In genomic region chr12:106141003-106141402, GRCh38 we compare ENCODE assay signal across 15 cellular contexts. TPM values are rescaled to one million over a fixed set of nuclear protein-coding genes. Genes with fewer than 3 reads are reported as not detected.
DNase-seq lines count a peak whose midpoint lies in the region; ATAC-seq, FAIRE-seq and TF ChIP-seq lines count a peak whose summit lies in the region.
"Had no signal": no experiment of that assay in that cellular context is flagged by ENCODE, and none has a peak within 500 bp of the region (broad histone marks: within the 10 kb centered on the region; RNA-seq: fewer than 3 reads in every experiment).

No MANE protein-coding gene starts in this region.

- intact Hi-C loops in left ventricle myocardium inferior (cut with micrococcal nuclease), result loop anchor here (10.0 kb wide), 1 partner anchor 716 kb away; no protein-coding TSS in a partner anchor
- intact Hi-C loops in Right ventricle myocardium inferior (cut with DNase I), result loop anchor here (10.0 kb wide), 1 partner anchor 164 kb away; the partner anchor contains the start of gene TCP11L2
- intact Hi-C loops in natural killer cell (cut with micrococcal nuclease), result no loop called here
- intact Hi-C loops in uterus (cut with DNase I; ENCODE audit: low total_unique reads), result no loop called here

- H2BK5ac ChIP-seq in H1 (ENCODE audit: low read depth, low read length), result no peak overlapping the region

- no peak overlapping the region for H3K14ac ChIP-seq in H1 (ENCODE audit: insufficient read length)

- no peak overlapping the region for H4K8ac ChIP-seq in H1 (ENCODE audit: extremely low read depth, insufficient read depth, low read length)

- H2BK20ac ChIP-seq in H1 (ENCODE audit: low read length), result no peak overlapping the region

- POLR2A ChIA-PET in H1 (lab: Charles Lee; ENCODE audit: partially characterized antibody), result interaction anchor here (1.0 to 2.4 kb wide), 4 partner anchors 11 to 111 kb away, joined by 3 to 16 read pairs (median 4); no protein-coding TSS in a partner anchor

- no peak overlapping the region for H4K91ac ChIP-seq in H1 (replicated peaks; ENCODE audit: insufficient read length, low read length)

- no peak for TF ChIP-seq EP300 in H1 (IDR thresholded peaks at IDR 0.05; ENCODE audit: borderline replicate concordance in 1 of 2, low read depth in 2 of 2, low read length in 2 of 2)

- H2BK120ac ChIP-seq in H1 (replicated peaks; ENCODE audit: low read depth, low read length), result no peak overlapping the region

- H3K27ac ChIP-seq in left ventricle myocardium inferior (replicated peaks) (peak overlapping the region; percentile 98), H1 (ENCODE audit: low read depth, low read length) (no peak overlapping the region), uterus (peak overlapping the region; percentile 95 to 96)
- H3K27ac ChIP-seq: spleen had no signal

- H3K79me2 ChIP-seq in H1 (ENCODE audit: control insufficient read depth in 1 of 2, insufficient read depth in 2 of 2, low read length in 2 of 2), result peaks cover 0 to 44% of the 10 kb centered on the region in 2 experiments; a peak in 2 of 4 replicates

- H3K4me3 Mint-ChIP-seq in natural killer cell, result peak overlapping the region; percentile 49

- TF ChIP-seq POLR2A in H1 (IDR thresholded peaks at IDR 0.05; ENCODE audit: control extremely low read depth in 1 of 2, low read depth in 2 of 2, low read length in 2 of 2) (no peak), uterus (IDR thresholded peaks at IDR 0.05) (no peak)

- H2AK5ac ChIP-seq in H1 (ENCODE audit: low read depth, low read length), result 0 out of 2 replicates have a peak overlapping the region, but pooled peaks have one; percentile 94

- peaks cover 0 to 21% of the 10 kb centered on the region in 2 donors for H3K4me1 Mint-ChIP-seq in natural killer cell

- H3K27me3 ChIP-seq in left ventricle myocardium inferior (ENCODE audit: low read depth) (no peaks in the 10 kb centered on the region), H1 (replicated peaks in 1 of 4; ENCODE audit: control insufficient read depth in 3 of 4, extremely low read depth in 1 of 4, insufficient read depth in 3 of 4, low read length in 3 of 4) (peaks cover 0 to 7% (median 0%) of the 10 kb centered on the region in 4 experiments; a peak in 1 of 7 replicates), uterus (no peaks in the 10 kb centered on the region)

- peaks cover 57 to 73% of the 10 kb centered on the region in 2 donors for H3K27me3 Mint-ChIP-seq in natural killer cell (ENCODE audit: low read depth in 2 of 2)

- H2AFZ ChIP-seq in H1 (ENCODE audit: low read length), result no peak overlapping the region

- CTCF ChIA-PET in H1 (lab: Charles Lee; ENCODE audit: partially characterized antibody), result interaction anchor here (1.0 to 1.5 kb wide), 5 partner anchors 8 to 720 kb away, joined by 3 to 5 read pairs (median 3); no protein-coding TSS in a partner anchor

- no peak for ATAC-seq in Right ventricle myocardium inferior
- ATAC-seq in natural killer cell, result no peak
- ATAC-seq in GM18498 (IDR thresholded peaks at IDR 0.05; ENCODE audit: unreplicated experiment), result no peak
- ATAC-seq in HG02610 (IDR thresholded peaks at IDR 0.05; ENCODE audit: unreplicated experiment), result no peak
- no peak for ATAC-seq in HG03196 (IDR thresholded peaks at IDR 0.05; ENCODE audit: unreplicated experiment)

- TF ChIP-seq CTCF in left ventricle myocardium inferior (IDR thresholded peaks at IDR 0.05; ENCODE audit: borderline replicate concordance) (no peak), H1 (IDR thresholded peaks at IDR 0.05; ENCODE audit: control extremely low read depth in 1 of 3, insufficient read depth in 1 of 3, low read depth in 1 of 3, low read length in 3 of 3) (no peak), natural killer cell (IDR thresholded peaks at IDR 0.05) (no peak), uterus (IDR thresholded peaks at IDR 0.05) (no peak)

- no peak for TF ChIP-seq RAD21 in H1 (IDR thresholded peaks at IDR 0.05 in 1 of 2, conservative IDR thresholded peaks at IDR 0.05 in 1 of 2; ENCODE audit: low read depth in 2 of 2, low read length in 2 of 2)

- no peaks in the 10 kb centered on the region for H3K36me3 Mint-ChIP-seq in natural killer cell

- DNase-seq in left ventricle myocardium inferior (no peak), Right ventricle myocardium inferior (ENCODE audit: missing footprints) (no peak), H1 (ENCODE audit: low read depth in 1 of 2, low spot score in 2 of 2) (no peak), natural killer cell (no peak), uterus (no peak)
- DNase-seq: activated CD8-positive, alpha-beta memory T cell treated with anti-CD3 and anti-CD28 coated beads for 24 hours; activated naive CD4-positive, alpha-beta T cell treated with Interleukin-2 at 50 U/mL for 16 hours; cerebellar nuclear complex; Kasumi-1; NCI-H1930; NCI-H526 treated with DMSO at 0.1 percent for 48 hours; spleen had no signal

- H3K23me2 ChIP-seq in H1 (ENCODE audit: low read depth, low read length), result peaks cover 16% of the 10 kb centered on the region

- H3K4me2 ChIP-seq in H1 (ENCODE audit: insufficient read depth in 1 of 2, low read depth in 2 of 2, low read length in 2 of 2), result peak overlapping the region; percentile 88 to 91

- H4K5ac ChIP-seq in H1 (ENCODE audit: insufficient read length, low read depth, low read length), result no peak overlapping the region

- H3K4me1 ChIP-seq in left ventricle myocardium inferior, result peaks cover 92% of the 10 kb centered on the region
- H3K4me1 ChIP-seq in H1 (replicated peaks in 1 of 4; ENCODE audit: control insufficient read depth in 3 of 4, insufficient read depth in 4 of 4, low read length in 3 of 4), result peaks cover 6 to 30% (median 18%) of the 10 kb centered on the region in 4 experiments; a peak in 6 of 7 replicates
- no peaks in the 10 kb centered on the region for H3K4me1 ChIP-seq in uterus

- H3K4me3 ChIP-seq in left ventricle myocardium inferior (peak overlapping the region; percentile 95), H1 (ENCODE audit: extremely low read depth in 1 of 4, insufficient read depth in 2 of 4, low read depth in 3 of 4, low read length in 4 of 4) (peak overlapping the region in 1 of 4 experiments; percentile 78; a peak in 2 of 8 replicates), uterus (peak overlapping the region in 1 of 2 donors; percentile 91)

- no peak for FAIRE-seq in H1 (lab: Jason Lieb, UNC)

- H3K56ac ChIP-seq in H1 (replicated peaks; ENCODE audit: insufficient read length, low read depth, low read length), result no peak overlapping the region

- no peaks in the 10 kb centered on the region for H4K20me1 ChIP-seq in H1 (replicated peaks in 1 of 2; ENCODE audit: control insufficient read depth in 1 of 2, insufficient read depth in 2 of 2, low read length in 2 of 2)

- no peak overlapping the region for H3K27ac Mint-ChIP-seq in natural killer cell

- H3K4ac ChIP-seq in H1 (replicated peaks; ENCODE audit: insufficient read length, low read depth, low read length), result no peak overlapping the region

- no peaks in the 10 kb centered on the region for H3K9me3 Mint-ChIP-seq in natural killer cell

- peaks cover 3% of the 10 kb centered on the region; the same call in 1 of the 2 replicates for H3K79me1 ChIP-seq in H1 (ENCODE audit: low read depth, low read length)

- H2BK12ac ChIP-seq in H1 (ENCODE audit: low read depth, low read length), result no peak overlapping the region

- no peak overlapping the region for H2BK15ac ChIP-seq in H1 (ENCODE audit: low read length)

- no peak overlapping the region for H3K9ac ChIP-seq in H1 (replicated peaks in 1 of 4; ENCODE audit: extremely low read depth in 1 of 4, low read depth in 3 of 4, low read length in 3 of 4)

- no peak overlapping the region for H3K23ac ChIP-seq in H1 (ENCODE audit: insufficient read length)

- H3K36me3 ChIP-seq in left ventricle myocardium inferior (no peaks in the 10 kb centered on the region), H1 (ENCODE audit: control insufficient read depth in 2 of 4, insufficient read depth in 4 of 4, low read length in 3 of 4) (no peaks in the 10 kb centered on the region), uterus (no peaks in the 10 kb centered on the region)
- H3K36me3 ChIP-seq: spleen had no signal

- no peak overlapping the region for H3K18ac ChIP-seq in H1 (ENCODE audit: extremely low read depth, low read length)

- H3K9me3 ChIP-seq in left ventricle myocardium inferior (replicated peaks), result no peaks in the 10 kb centered on the region
- H3K9me3 ChIP-seq in H1 (ENCODE audit: insufficient read depth in 2 of 2, low read depth in 1 of 2, low read length in 1 of 2), result no peaks in the 10 kb centered on the region
- no peaks in the 10 kb centered on the region for H3K9me3 ChIP-seq in uterus
- H3K9me3 ChIP-seq: spleen had no signal

TF ChIP-seq in H1, 55 proteins besides CTCF, POLR2A, EP300 and RAD21:
- no peak for TF ChIP-seq KDM5A (IDR thresholded peaks at IDR 0.05; ENCODE audit: low read length)
- no peak for TF ChIP-seq ASH2L (IDR thresholded peaks at IDR 0.05; ENCODE audit: low read length)
- no peak for TF ChIP-seq EZH2 (IDR thresholded peaks at IDR 0.05; ENCODE audit: low read depth, low read length, severe bottlenecking)

RNA-seq across cellular contexts. Expression of gene NUAK1, which starts 2.2 kb away (rescaled TPM):
- total RNA-seq in left ventricle myocardium inferior (42.1 TPM), Right ventricle myocardium inferior (42.1 TPM), natural killer cell (10 to 100 TPM in 1 of 3 donors, 1 to 10 TPM in 2; 1.4 to 10.9 (median 3.4) TPM), uterus (10 to 100 TPM in 3 of 4 donors, 1 to 10 TPM in 1; 9.4 to 56.8 (median 26.8) TPM)
- 18.2 and 18.9 TPM in 2 replicates for total RNA-seq in H1 (2021; fragmentation: NEBNext Ultra II Directional; extraction: Animal tissue kit (Norgen Biotek cat#: 25700))
- 6.7 and 7.7 TPM in 2 replicates for polyA plus RNA-seq in H1 (2011; rRNA removed)
- polyA plus RNA-seq in H1 (2011; cell fraction: cytosol; rRNA removed), result 7.7 TPM
- polyA plus RNA-seq in H1 (2011; cell fraction: nucleus; rRNA removed), result 13.5 TPM
- 6.6 to 13.0 TPM (median 9.9 TPM) in 4 replicates for polyA plus RNA-seq in H1 (2012, experiment 1 of 2)
- polyA plus RNA-seq in H1 (2012, experiment 2 of 2), result 4.0 TPM
- 6.9 TPM for polyA plus RNA-seq in H1 (2013, experiment 1 of 2)
- 6.9 TPM for polyA plus RNA-seq in H1 (2013, experiment 2 of 2)
- 21.4 and 22.7 TPM in 2 replicates for polyA minus RNA-seq in H1 (2011; rRNA and poly(A)+ RNA removed)
- polyA minus RNA-seq in H1 (2011; cell fraction: cytosol; rRNA and poly(A)+ RNA removed), result 12.1 TPM
- 14.6 TPM for polyA minus RNA-seq in H1 (2011; cell fraction: nucleus; rRNA and poly(A)+ RNA removed)

Comparison
In these comparisons a context has a peak if more than half of its experiments do, and no peak if none do; other contexts are left out.
1. intact Hi-C loops: an anchor here in left ventricle myocardium inferior (10.0 kb wide) and Right ventricle myocardium inferior (10.0 kb wide); none called in natural killer cell and uterus.